7 cellular contexts compared by ENCODE assay signal in genomic region chr7:134891262-134892001, GRCh38.
A peak's percentile ranks its signal among the peaks of the same experiment; 100 is the strongest.
DNase-seq lines count a peak whose midpoint lies in the region; ATAC-seq, FAIRE-seq and TF ChIP-seq lines count a peak whose summit lies in the region.

No MANE protein-coding gene starts in this region.

- H3K9me3 ChIP-seq in HAP-1 (peaks cover 4% of the 10 kb centered on the region; the same call in 1 of the 2 replicates), Panc1 (ENCODE audit: control insufficient read depth, insufficient read depth, low read depth, low read length) (no peaks in the 10 kb centered on the region), H1 (ENCODE audit: insufficient read depth in 2 of 2, low read depth in 1 of 2, low read length in 1 of 2) (no peaks in the 10 kb centered on the region), liver (ENCODE audit: control insufficient read depth in 4 of 4, low read length in 3 of 4) (peaks cover 0 to 9% (median 2%) of the 10 kb centered on the region in 4 donors), suprapubic skin (peaks cover 8% of the 10 kb centered on the region)

- TF ChIP-seq EP300 in H1 (IDR thresholded peaks at IDR 0.05; ENCODE audit: borderline replicate concordance in 1 of 2, low read depth in 2 of 2, low read length in 2 of 2) (no peak), suprapubic skin (IDR thresholded peaks at IDR 0.05) (no peak)

- ATAC-seq in Panc1 (peak; percentile 93), GM21825 (IDR thresholded peaks at IDR 0.05; ENCODE audit: unreplicated experiment) (no peak)

- POLR2A ChIA-PET in Panc1 (lab: Charles Lee) (interaction anchor here (0.6 kb wide), 1 partner anchor 654 kb away, joined by 17 read pairs; no protein-coding TSS in a partner anchor), H1 (lab: Charles Lee; ENCODE audit: partially characterized antibody) (interaction anchor here (0.7 to 2.6 kb wide), 7 partner anchors 8 to 241 kb away, joined by 3 to 7 read pairs (median 4); no protein-coding TSS in a partner anchor)

- TF ChIP-seq CTCF in Panc1 (IDR thresholded peaks at IDR 0.05) (no peak), H1 (IDR thresholded peaks at IDR 0.05; ENCODE audit: control extremely low read depth in 1 of 3, insufficient read depth in 1 of 3, low read depth in 1 of 3, low read length in 3 of 3) (no peak), liver (IDR thresholded peaks at IDR 0.05; ENCODE audit: low read depth, low read length, missing input control) (no peak), suprapubic skin (IDR thresholded peaks at IDR 0.05) (no peak)

- FAIRE-seq in H1 (lab: Jason Lieb, UNC): no peak

- H3K9ac ChIP-seq in H1 (replicated peaks in 1 of 4; ENCODE audit: extremely low read depth in 1 of 4, low read depth in 3 of 4, low read length in 3 of 4): peak overlapping the region; percentile 55 to 92 (median 86)
- H3K9ac ChIP-seq in liver (ENCODE audit: low read depth in 1 of 2, low read length in 2 of 2): peak overlapping the region; percentile 82 to 90

- peak; percentile 81 to 84 for TF ChIP-seq POLR2A in H1 (IDR thresholded peaks at IDR 0.05; ENCODE audit: control extremely low read depth in 1 of 2, low read depth in 2 of 2, low read length in 2 of 2)
- no peak for TF ChIP-seq POLR2A in suprapubic skin (IDR thresholded peaks at IDR 0.05)

- H3K27me3 ChIP-seq in HAP-1 (ENCODE audit: low read depth) (no peaks in the 10 kb centered on the region), Panc1 (ENCODE audit: control insufficient read depth, insufficient read depth, low read length) (peaks cover 4% of the 10 kb centered on the region; the same call in 1 of the 2 replicates), H1 (replicated peaks in 1 of 4; ENCODE audit: control insufficient read depth in 3 of 4, extremely low read depth in 1 of 4, insufficient read depth in 3 of 4, low read length in 3 of 4) (no peaks in the 10 kb centered on the region), liver (ENCODE audit: control insufficient read depth in 4 of 4, insufficient read depth in 4 of 4, low read length in 3 of 4) (no peaks in the 10 kb centered on the region), suprapubic skin (no peaks in the 10 kb centered on the region)

- H3K4me2 ChIP-seq in H1 (ENCODE audit: insufficient read depth in 1 of 2, low read depth in 2 of 2, low read length in 2 of 2): peak overlapping the region; percentile 81 to 98

- no peak overlapping the region for H4K91ac ChIP-seq in H1 (replicated peaks; ENCODE audit: insufficient read length, low read length)

- H2BK20ac ChIP-seq in H1 (ENCODE audit: low read length): 0 out of 2 replicates have a peak overlapping the region, but pooled peaks have one; percentile 56

- peak; percentile 81 to 82 for DNase-seq in HAP-1 (ENCODE audit: low spot score in 2 of 2)
- peak; percentile 79 for DNase-seq in Panc1 (ENCODE audit: low read depth, low spot score)
- peak; percentile 25 to 80 for DNase-seq in H1 (ENCODE audit: low read depth in 1 of 2, low spot score in 2 of 2)
- peak; percentile 91 for DNase-seq in suprapubic skin (ENCODE audit: low spot score in 2 of 2)
- no peak for DNase-seq in stimulated activated naive CD4-positive, alpha-beta T cell (lab: John Stamatoyannopoulos, UW)

- H3K23ac ChIP-seq in H1 (ENCODE audit: insufficient read length): no peak overlapping the region

- H3K23me2 ChIP-seq in H1 (ENCODE audit: low read depth, low read length): peaks cover 3% of the 10 kb centered on the region; the same call in 1 of the 2 replicates

- H4K8ac ChIP-seq in H1 (ENCODE audit: extremely low read depth, insufficient read depth, low read length): peak overlapping the region; percentile 75; the same call in 1 of the 2 replicates

- H3K36me3 ChIP-seq in HAP-1 (replicated peaks) (no peaks in the 10 kb centered on the region), Panc1 (ENCODE audit: control insufficient read depth, insufficient read depth, low read length) (no peaks in the 10 kb centered on the region; the same call in 1 of the 2 replicates), H1 (ENCODE audit: control insufficient read depth in 2 of 4, insufficient read depth in 4 of 4, low read length in 3 of 4) (peaks cover 0 to 5% (median 0%) of the 10 kb centered on the region in 4 experiments; a peak in 1 of 8 replicates), liver (ENCODE audit: control insufficient read depth in 4 of 4, insufficient read depth in 3 of 4, low read depth in 1 of 4, low read length in 3 of 4) (no peaks in the 10 kb centered on the region), suprapubic skin (no peaks in the 10 kb centered on the region)

- peaks cover 4% of the 10 kb centered on the region for H3K79me1 ChIP-seq in H1 (ENCODE audit: low read depth, low read length)

- peak overlapping the region; percentile 91 for H2BK5ac ChIP-seq in H1 (ENCODE audit: low read depth, low read length)

- peak overlapping the region; percentile 33 for H3K4me3 ChIP-seq in HAP-1
- peak overlapping the region; percentile 41 to 65 for H3K4me3 ChIP-seq in Panc1 (ENCODE audit: low read depth in 2 of 2, low read length in 2 of 2)
- H3K4me3 ChIP-seq in H1 (ENCODE audit: extremely low read depth in 1 of 4, insufficient read depth in 2 of 4, low read depth in 3 of 4, low read length in 4 of 4): peak overlapping the region; percentile 76 to 95 (median 80)
- H3K4me3 ChIP-seq in liver (ENCODE audit: low read depth in 1 of 3, low read length in 3 of 3): peak overlapping the region; percentile 30 to 81 (median 55)
- H3K4me3 ChIP-seq in suprapubic skin: peak overlapping the region; percentile 55

- H2BK12ac ChIP-seq in H1 (ENCODE audit: low read depth, low read length): no peak overlapping the region; the same call in 1 of the 2 replicates

- TF ChIP-seq RAD21 in H1 (IDR thresholded peaks at IDR 0.05 in 1 of 2, conservative IDR thresholded peaks at IDR 0.05 in 1 of 2; ENCODE audit: low read depth in 2 of 2, low read length in 2 of 2) (peak in 1 of 2 experiments; percentile 12; a peak in 2 of 4 replicates), liver (IDR thresholded peaks at IDR 0.05) (peak; percentile 17 to 60)

- H3K14ac ChIP-seq in H1 (ENCODE audit: insufficient read length): no peak overlapping the region

- H3K56ac ChIP-seq in H1 (replicated peaks; ENCODE audit: insufficient read length, low read depth, low read length): no peak overlapping the region

- intact Hi-C loops in Panc1 (cut with micrococcal nuclease; ENCODE audit: unreplicated experiment): no loop called here

- 8% methylated on average over 26 of the region's 27 CpGs; no CpG with 5 or more reads in 1 of the 2 experiments for WGBS in H1 (ENCODE audit: extremely low coverage in 1 of 2, insufficient coverage in 1 of 2, insufficient read length in 1 of 2, insufficient replicate concordance in 2 of 2, low coverage in 1 of 2, low lambda C conversion rate in 2 of 2, missing lambda C conversion rate in 1 of 2), 2 experiments
- 5% methylated on average over 27 of the region's 27 CpGs for WGBS in liver
- 14% methylated on average over 27 of the region's 27 CpGs for WGBS in suprapubic skin

- peaks cover 0 to 4% of the 10 kb centered on the region in 2 experiments for H4K20me1 ChIP-seq in H1 (replicated peaks in 1 of 2; ENCODE audit: control insufficient read depth in 1 of 2, insufficient read depth in 2 of 2, low read length in 2 of 2)

- H3K79me2 ChIP-seq in H1 (ENCODE audit: control insufficient read depth in 1 of 2, insufficient read depth in 2 of 2, low read length in 2 of 2): peaks cover 4 to 41% of the 10 kb centered on the region in 2 experiments; a peak in 3 of 4 replicates

- no TSS peak for BruUV-seq in Panc1 (replicated peaks; lab: Mats Ljungman, UMichigan)

- no peak overlapping the region for H2BK15ac ChIP-seq in H1 (ENCODE audit: low read length)

- peak overlapping the region; percentile 97 for H3K18ac ChIP-seq in H1 (ENCODE audit: extremely low read depth, low read length)

- no peak overlapping the region for H3K27ac ChIP-seq in Panc1 (ENCODE audit: low read length)
- H3K27ac ChIP-seq in H1 (ENCODE audit: low read depth, low read length): peak overlapping the region; percentile 87
- H3K27ac ChIP-seq in liver (ENCODE audit: low read depth in 1 of 2, low read length in 2 of 2): peak overlapping the region; percentile 92 to 93
- H3K27ac ChIP-seq in suprapubic skin: peak overlapping the region; percentile 85

- no peak overlapping the region for H4K5ac ChIP-seq in H1 (ENCODE audit: insufficient read length, low read depth, low read length)

- CTCF ChIA-PET in Panc1 (lab: Charles Lee) (interaction anchor here (0.6 kb wide), 1 partner anchor 197 kb away, joined by 7 read pairs; no protein-coding TSS in a partner anchor), H1 (lab: Charles Lee; ENCODE audit: partially characterized antibody) (interaction anchor here (0.7 to 1.1 kb wide), 3 partner anchors 23 to 262 kb away, joined by 3 to 4 read pairs (median 3); no protein-coding TSS in a partner anchor)

- no peaks in the 10 kb centered on the region for H3K4me1 ChIP-seq in HAP-1
- peaks cover 4% of the 10 kb centered on the region; the same call in 1 of the 2 replicates for H3K4me1 ChIP-seq in Panc1 (ENCODE audit: control insufficient read depth, insufficient read depth, low read length)
- H3K4me1 ChIP-seq in H1 (replicated peaks in 1 of 4; ENCODE audit: control insufficient read depth in 3 of 4, insufficient read depth in 4 of 4, low read length in 3 of 4): peaks cover 1 to 12% (median 6%) of the 10 kb centered on the region in 4 experiments; a peak in 5 of 7 replicates
- peaks cover 5 to 32% (median 18%) of the 10 kb centered on the region in 4 donors for H3K4me1 ChIP-seq in liver (ENCODE audit: control insufficient read depth in 4 of 4, insufficient read depth in 4 of 4, low read length in 3 of 4)
- H3K4me1 ChIP-seq in suprapubic skin: peaks cover 34% of the 10 kb centered on the region

- peak overlapping the region; percentile 51 for H2BK120ac ChIP-seq in H1 (replicated peaks; ENCODE audit: low read depth, low read length)

- no peak overlapping the region for H3K4ac ChIP-seq in H1 (replicated peaks; ENCODE audit: insufficient read length, low read depth, low read length)

- 0 out of 2 replicates have a peak overlapping the region, but pooled peaks have one; percentile 14 for H2AK5ac ChIP-seq in H1 (ENCODE audit: low read depth, low read length)

- H2AFZ ChIP-seq in H1 (ENCODE audit: low read length): peak overlapping the region; percentile 85

- in situ Hi-C loops in HAP-1 (cut with MboI; ENCODE audit: low sequenced_read_pairs): no loop called here
- in situ Hi-C loops in Panc1 (cut with HindIII; ENCODE audit: low pct_unique_long_range_greater_than_20kb, low sequenced_read_pairs): no loop called here

TF ChIP-seq in H1, 55 proteins besides CTCF, POLR2A, EP300 and RAD21 (continues in another document):
- TF ChIP-seq CREB1 (IDR thresholded peaks at IDR 0.05) (peak; percentile 67), ASH2L (IDR thresholded peaks at IDR 0.05; ENCODE audit: low read length) (peak; percentile 86), GABPA (IDR thresholded peaks at IDR 0.05; ENCODE audit: borderline replicate concordance, insufficient read depth, low read length) (no peak)

TF ChIP-seq in liver, 16 proteins besides CTCF, POLR2A, EP300 and RAD21 (continues in another document):
- TF ChIP-seq FOXA1 (IDR thresholded peaks at IDR 0.05) (peak; percentile 45), YY1 (IDR thresholded peaks at IDR 0.05) (peak; percentile 79), ATF3 (IDR thresholded peaks at IDR 0.05) (peak; percentile 75)

Comparison
In these comparisons a context has a peak if more than half of its experiments do, and no peak if none do; other contexts are left out.
1. DNase-seq: peak in HAP-1 (2 of 2), Panc1 (single experiment), H1 (2 of 2) and suprapubic skin (2 of 2); none in stimulated activated naive CD4-positive, alpha-beta T cell (0 of 6).
2. POLR2A ChIP-seq: peak in H1 (2 of 2); none in suprapubic skin (0 of 2).
3. Peak in every context shown above with its lines, with median percentiles within 50 percentile points of each other: H3K4me3 ChIP-seq.